Comparison of ENCODE assay signal across 1 cellular context in the genomic region with DNA sequence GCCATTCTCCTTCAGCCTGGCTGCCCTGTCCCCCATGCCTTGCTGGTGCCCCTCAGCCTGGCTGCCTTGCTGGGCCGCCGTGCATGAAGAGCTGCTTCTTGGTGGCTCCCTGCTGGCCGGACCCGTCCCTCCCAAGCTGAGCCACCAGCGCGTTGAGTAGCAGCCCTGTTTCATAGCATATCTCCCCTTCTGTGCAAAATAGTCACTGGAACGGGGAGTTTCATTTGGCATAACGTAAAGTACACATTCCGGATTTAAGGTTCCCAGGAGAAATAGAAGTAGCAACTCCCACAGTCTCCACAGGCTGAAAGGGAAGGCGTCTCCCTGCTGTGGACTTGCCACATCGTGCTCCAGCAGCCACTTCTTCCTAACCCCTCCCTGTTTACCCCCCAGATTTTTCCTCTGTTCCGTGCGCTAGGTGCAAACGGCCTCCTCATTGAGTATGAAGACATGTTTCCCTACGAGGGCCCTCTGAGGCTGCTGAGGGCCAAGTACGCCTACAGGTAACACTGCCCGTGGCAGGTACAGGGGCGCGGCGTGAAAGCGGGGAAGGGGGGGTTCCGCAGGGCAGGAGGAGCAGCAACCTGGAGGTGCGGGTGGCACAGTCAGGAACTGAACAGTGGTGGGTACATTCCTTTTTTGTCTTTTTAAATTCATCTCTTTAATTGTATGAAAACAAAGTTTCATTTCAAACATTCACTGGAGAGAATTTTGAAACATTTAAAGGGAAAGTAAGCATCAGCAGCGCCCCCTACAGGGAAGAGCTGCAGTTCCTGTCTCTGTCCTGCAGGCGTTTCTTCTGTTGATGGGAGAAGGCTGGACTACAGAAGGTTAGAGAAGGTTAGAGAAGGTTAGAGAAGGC.
TF ChIP-seq lines count a peak whose summit lies in the region.

No MANE protein-coding gene starts in this region.

TF ChIP-seq in H1, 55 proteins besides CTCF, POLR2A, EP300 and RAD21:
- TF ChIP-seq, protein P1, sequence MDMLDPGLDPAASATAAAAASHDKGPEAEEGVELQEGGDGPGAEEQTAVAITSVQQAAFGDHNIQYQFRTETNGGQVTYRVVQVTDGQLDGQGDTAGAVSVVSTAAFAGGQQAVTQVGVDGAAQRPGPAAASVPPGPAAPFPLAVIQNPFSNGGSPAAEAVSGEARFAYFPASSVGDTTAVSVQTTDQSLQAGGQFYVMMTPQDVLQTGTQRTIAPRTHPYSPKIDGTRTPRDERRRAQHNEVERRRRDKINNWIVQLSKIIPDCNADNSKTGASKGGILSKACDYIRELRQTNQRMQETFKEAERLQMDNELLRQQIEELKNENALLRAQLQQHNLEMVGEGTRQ (IDR thresholded peaks at IDR 0.05; ENCODE audit: low read length): no peak
- TF ChIP-seq RFX5 (IDR thresholded peaks at IDR 0.05; ENCODE audit: borderline replicate concordance, low read depth, low read length) (no peak), MAFK (IDR thresholded peaks at IDR 0.05; ENCODE audit: low read depth, low read length) (no peak), NRF1 (IDR thresholded peaks at IDR 0.05; ENCODE audit: low read depth, low read length) (no peak), TCF12 (IDR thresholded peaks at IDR 0.05; ENCODE audit: low read depth, low read length) (no peak), RXRA (IDR thresholded peaks at IDR 0.05; ENCODE audit: insufficient read depth, low read depth, low read length) (no peak), NANOG (IDR thresholded peaks at IDR 0.05; ENCODE audit: insufficient read depth, low read depth, low read length, poor library complexity, severe bottlenecking) (no peak), CHD1 (IDR thresholded peaks at IDR 0.05; ENCODE audit: low read depth, low read length) (no peak), YY1 (IDR thresholded peaks at IDR 0.05; ENCODE audit: low read depth, low read length) (no peak)
- TF ChIP-seq, protein P2, sequence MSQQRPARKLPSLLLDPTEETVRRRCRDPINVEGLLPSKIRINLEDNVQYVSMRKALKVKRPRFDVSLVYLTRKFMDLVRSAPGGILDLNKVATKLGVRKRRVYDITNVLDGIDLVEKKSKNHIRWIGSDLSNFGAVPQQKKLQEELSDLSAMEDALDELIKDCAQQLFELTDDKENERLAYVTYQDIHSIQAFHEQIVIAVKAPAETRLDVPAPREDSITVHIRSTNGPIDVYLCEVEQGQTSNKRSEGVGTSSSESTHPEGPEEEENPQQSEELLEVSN (IDR thresholded peaks at IDR 0.05): no peak
- TF ChIP-seq, protein P3, sequence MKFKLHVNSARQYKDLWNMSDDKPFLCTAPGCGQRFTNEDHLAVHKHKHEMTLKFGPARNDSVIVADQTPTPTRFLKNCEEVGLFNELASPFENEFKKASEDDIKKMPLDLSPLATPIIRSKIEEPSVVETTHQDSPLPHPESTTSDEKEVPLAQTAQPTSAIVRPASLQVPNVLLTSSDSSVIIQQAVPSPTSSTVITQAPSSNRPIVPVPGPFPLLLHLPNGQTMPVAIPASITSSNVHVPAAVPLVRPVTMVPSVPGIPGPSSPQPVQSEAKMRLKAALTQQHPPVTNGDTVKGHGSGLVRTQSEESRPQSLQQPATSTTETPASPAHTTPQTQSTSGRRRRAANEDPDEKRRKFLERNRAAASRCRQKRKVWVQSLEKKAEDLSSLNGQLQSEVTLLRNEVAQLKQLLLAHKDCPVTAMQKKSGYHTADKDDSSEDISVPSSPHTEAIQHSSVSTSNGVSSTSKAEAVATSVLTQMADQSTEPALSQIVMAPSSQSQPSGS (IDR thresholded peaks at IDR 0.05; ENCODE audit: low read length): no peak
